ENCODE assay signal across 32 cellular contexts in genomic region chr11:66203847-66204246, GRCh38.
"Had no signal": no experiment of that assay in that cellular context is flagged by ENCODE, and none has a peak within 500 bp of the region (broad histone marks: within the 10 kb centered on the region; RNA-seq: fewer than 3 reads in every experiment).

No MANE protein-coding gene starts in this region.

- H3K36me3 ChIP-seq: brain microvascular endothelial cell, gastroesophageal sphincter, WERI-Rb-1 had no signal

- H3K9me3 ChIP-seq: gastroesophageal sphincter had no signal

- H3K27me3 ChIP-seq: brain microvascular endothelial cell, esophagus squamous epithelium, gastroesophageal sphincter had no signal

- H3K27ac Mint-ChIP-seq: activated CD4-positive, alpha-beta memory T cell treated with anti-CD3 and anti-CD28 coated beads for 36 hours; activated CD4-positive, alpha-beta T cell treated with anti-CD3 and anti-CD28 coated beads for 36 hours; activated CD4-positive, alpha-beta T cell treated with anti-CD3 and anti-CD28 coated beads, Interleukin-2, amount 10 ng/mL, durations not matched to agents 24 days and 14 days; activated CD8-positive, alpha-beta memory T cell treated with anti-CD3 and anti-CD28 coated beads, Interleukin-2, amount 10 ng/mL, durations not matched to agents 7 days and 5 days; activated CD8-positive, alpha-beta T cell treated with anti-CD3 and anti-CD28 coated beads, Interleukin-2, amount 10 ng/mL, durations not matched to agents 7 days and 5 days; activated naive CD8-positive, alpha-beta T cell treated with anti-CD3 and anti-CD28 coated beads, Interleukin-2, amount 10 ng/mL, durations not matched to agents 7 days and 5 days; activated T-helper 1 cell treated with anti-CD3 and anti-CD28 coated beads, Interleukin-12 subunit alpha, Interleukin-12 subunit beta, Interleukin-2, Interleukin-4 antibody, amounts not matched to agents 30 ng/mL and 10 ng/mL and 1 ng/mL, durations not matched to agents 14 hours and 24 hours and 36 hours; T-helper 17 cell; T-helper 2 cell treated with Interferon-gamma antibody and Interleukin-4, amounts not matched to agents 5 μg/mL and 100 μg/mL, for 36 hours had no signal

- H3K27ac ChIP-seq: brain microvascular endothelial cell, epithelial cell of prostate, esophagus squamous epithelium, gastroesophageal sphincter, WERI-Rb-1 had no signal

- H3K27me3 Mint-ChIP-seq: activated CD4-positive, alpha-beta memory T cell treated with anti-CD3 and anti-CD28 coated beads for 36 hours; activated CD4-positive, alpha-beta T cell treated with anti-CD3 and anti-CD28 coated beads for 36 hours; activated CD4-positive, alpha-beta T cell treated with anti-CD3 and anti-CD28 coated beads, Interleukin-2, amount 10 ng/mL, durations not matched to agents 24 days and 14 days; activated CD8-positive, alpha-beta memory T cell treated with anti-CD3 and anti-CD28 coated beads, Interleukin-2, amount 10 ng/mL, durations not matched to agents 7 days and 5 days; activated naive CD8-positive, alpha-beta T cell treated with anti-CD3 and anti-CD28 coated beads, Interleukin-2, amount 10 ng/mL, durations not matched to agents 7 days and 5 days; T-helper 17 cell had no signal

- H3K4me1 Mint-ChIP-seq: activated CD8-positive, alpha-beta memory T cell treated with anti-CD3 and anti-CD28 coated beads, Interleukin-2, amount 10 ng/mL, durations not matched to agents 7 days and 5 days; activated naive CD8-positive, alpha-beta T cell treated with anti-CD3 and anti-CD28 coated beads, Interleukin-2, amount 10 ng/mL, durations not matched to agents 7 days and 5 days had no signal

- H3K4me3 ChIP-seq: esophagus squamous epithelium, gastroesophageal sphincter had no signal

- H3K4me1 ChIP-seq: esophagus squamous epithelium, gastroesophageal sphincter had no signal

- H3K4me3 Mint-ChIP-seq: activated CD4-positive, alpha-beta memory T cell treated with anti-CD3 and anti-CD28 coated beads for 36 hours; activated CD4-positive, alpha-beta T cell treated with anti-CD3 and anti-CD28 coated beads for 36 hours; activated CD4-positive, alpha-beta T cell treated with anti-CD3 and anti-CD28 coated beads, Interleukin-2, amount 10 ng/mL, durations not matched to agents 24 days and 14 days; activated CD8-positive, alpha-beta memory T cell treated with anti-CD3 and anti-CD28 coated beads, Interleukin-2, amount 10 ng/mL, durations not matched to agents 7 days and 5 days; activated CD8-positive, alpha-beta T cell treated with anti-CD3 and anti-CD28 coated beads, Interleukin-2, amount 10 ng/mL, durations not matched to agents 7 days and 5 days; activated naive CD8-positive, alpha-beta T cell treated with anti-CD3 and anti-CD28 coated beads, Interleukin-2, amount 10 ng/mL, durations not matched to agents 7 days and 5 days; activated T-helper 1 cell treated with anti-CD3 and anti-CD28 coated beads, Interleukin-12 subunit alpha, Interleukin-12 subunit beta, Interleukin-2, Interleukin-4 antibody, amounts not matched to agents 30 ng/mL and 10 ng/mL and 1 ng/mL, durations not matched to agents 14 hours and 24 hours and 36 hours; T-helper 17 cell; T-helper 2 cell treated with Interferon-gamma antibody and Interleukin-4, amounts not matched to agents 5 μg/mL and 100 μg/mL, for 36 hours had no signal

- ATAC-seq: activated CD4-positive, alpha-beta T cell treated with anti-CD3 and anti-CD28 coated beads for 36 hours; activated CD8-positive, alpha-beta memory T cell treated with anti-CD3 and anti-CD28 coated beads, Interleukin-2, amount 10 ng/mL, durations not matched to agents 7 days and 5 days; activated CD8-positive, alpha-beta T cell treated with anti-CD3 and anti-CD28 coated beads, Interleukin-2, amount 10 ng/mL, durations not matched to agents 7 days and 5 days; gastroesophageal sphincter; T-helper 17 cell had no signal

- DNase-seq: activated CD4-positive, alpha-beta memory T cell treated with anti-CD3 and anti-CD28 coated beads for 36 hours; activated CD4-positive, alpha-beta T cell treated with anti-CD3 and anti-CD28 coated beads for 36 hours; activated CD4-positive, alpha-beta T cell treated with anti-CD3 and anti-CD28 coated beads, Interleukin-2, amount 10 ng/mL, durations not matched to agents 24 days and 14 days; activated CD4-positive, CD25-positive, alpha-beta regulatory T cell; activated CD4-positive, CD25-positive, alpha-beta regulatory T cell treated with anti-CD3 and anti-CD28 coated beads, Interleukin-2, amount 50 U/mL, for 72 hours; activated CD8-positive, alpha-beta memory T cell treated with anti-CD3 and anti-CD28 coated beads, Interleukin-2, amount 10 ng/mL, durations not matched to agents 7 days and 5 days; activated CD8-positive, alpha-beta memory T cell treated with anti-CD3 and anti-CD28 coated beads, Interleukin-2, amount 50 U/mL, for 4 hours; activated CD8-positive, alpha-beta T cell treated with anti-CD3 and anti-CD28 coated beads, Interleukin-2, amount 10 ng/mL, durations not matched to agents 7 days and 5 days; activated gamma-delta T cell; activated naive CD4-positive, alpha-beta T cell; activated naive CD4-positive, alpha-beta T cell treated with anti-CD3 and anti-CD28 coated beads, Interleukin-2, amount 50 U/mL, for 16 hours; activated naive CD8-positive, alpha-beta T cell treated with anti-CD3 and anti-CD28 coated beads, Interleukin-2, amount 10 ng/mL, durations not matched to agents 7 days and 5 days; activated T-cell treated with anti-CD3 and anti-CD28 coated beads, Interleukin-2, amount 50 U/mL, for 1 hour; activated T-cell treated with anti-CD3 and anti-CD28 coated beads, Interleukin-2, amount 50 U/mL, for 48 hours; amniotic stem cell; anterior cingulate cortex; brain microvascular endothelial cell; cortex of kidney; dermis blood vessel endothelial cell; effector CD8-positive, alpha-beta T cell; esophagus squamous epithelium; foreskin melanocyte; head of caudate nucleus; SW 1271; T-helper 1 cell; T-helper 17 cell; T1000; WERI-Rb-1 had no signal
